ENCODE assay signal across 18 cellular contexts in genomic region chr4:94399721-94400120, GRCh38. TPM values are rescaled to one million over a fixed set of nuclear protein-coding genes. Genes with fewer than 3 reads are reported as not detected.
DNase-seq lines count a peak whose midpoint lies in the region; ATAC-seq lines count a peak whose summit lies in the region.
"Had no signal": no experiment of that assay in that cellular context is flagged by ENCODE, and none has a peak within 500 bp of the region (broad histone marks: within the 10 kb centered on the region; RNA-seq: fewer than 3 reads in every experiment).

No MANE protein-coding gene starts in this region.

- no peak overlapping the region for H3K9ac ChIP-seq in GM23248

- WGBS in GM23248 (ENCODE audit: low coverage in 1 of 2, low lambda C conversion rate in 2 of 2, missing lambda C conversion rate in 2 of 2), 2 experiments = 52 to 54% methylated on average over 1 of the region's 1 CpG

- no peak overlapping the region for H3K4me2 ChIP-seq in GM23248 (ENCODE audit: unreplicated experiment)
- H3K4me2 ChIP-seq: A549, GM23338 had no signal

- no peaks in the 10 kb centered on the region for H3K36me3 ChIP-seq in GM23248 (ENCODE audit: low read depth)
- H3K36me3 ChIP-seq: BE2C had no signal

- H3K27me3 ChIP-seq in GM23248 (replicated peaks; ENCODE audit: insufficient read depth) = no peaks in the 10 kb centered on the region
- H3K27me3 ChIP-seq: BE2C had no signal

- intact Hi-C loops in left ventricle myocardium superior (cut with micrococcal nuclease) = no loop called here

- no peak overlapping the region for H3K4me3 ChIP-seq in GM23248
- H3K4me3 ChIP-seq: A549, GM23338 had no signal

- H3F3A ChIP-seq in GM23248 (ENCODE audit: insufficient read depth) = no peaks in the 10 kb centered on the region

- H2AFZ ChIP-seq in GM23248 = no peak overlapping the region
- H2AFZ ChIP-seq: GM23338 had no signal

- no peak overlapping the region for H3K27ac ChIP-seq in GM23248
- H3K27ac ChIP-seq: A549, C4-2B had no signal

- no peaks in the 10 kb centered on the region for H4K20me1 ChIP-seq in GM23248 (ENCODE audit: insufficient read depth)

- in situ Hi-C loops in GM23248 (cut with MboI) = loop anchor here (25.0 kb wide), 2 partner anchors 587 to 713 kb away; no protein-coding TSS in a partner anchor

- ATAC-seq in left ventricle myocardium superior (peak; percentile 67), GM21515 (IDR thresholded peaks at IDR 0.05; ENCODE audit: unreplicated experiment) (no peak), GM21526 (IDR thresholded peaks at IDR 0.05; ENCODE audit: low FRiP score, unreplicated experiment) (no peak)
- ATAC-seq: A549, GM23338 had no signal

- H3K79me2 ChIP-seq in GM23248 (ENCODE audit: insufficient read depth) = no peaks in the 10 kb centered on the region

- DNase-seq in DMS 273 (lab: John Stamatoyannopoulos, UW; ENCODE audit: unreplicated experiment) (peak; percentile 71), DMS 273 treated with DMSO at 0.1 percent for 48 hours (lab: John Stamatoyannopoulos, UW) (peak; percentile 44), NCI-H82 treated with DMSO at 0.1 percent for 48 hours (lab: John Stamatoyannopoulos, UW; ENCODE audit: unreplicated experiment) (peak; percentile 73), left ventricle myocardium superior (no peak), GM23248 (no peak)
- DNase-seq: BE2C; CD4-positive, alpha-beta memory T cell; DND-41; GDM1; H7; IMR-90 had no signal

- no peaks in the 10 kb centered on the region for H3K9me3 ChIP-seq in GM23248 (ENCODE audit: low read depth)
- H3K9me3 ChIP-seq: A549, BE2C had no signal

- no peaks in the 10 kb centered on the region for H3K9me2 ChIP-seq in GM23248 (ENCODE audit: insufficient read depth)

- H3K4me1 ChIP-seq in GM23248 (ENCODE audit: insufficient read depth) = no peaks in the 10 kb centered on the region
- H3K4me1 ChIP-seq: A549, BE2C had no signal

RNA-seq across cellular contexts. Expression of gene PDLIM5, which starts 52.0 kb away (rescaled TPM):
- 1,169 TPM for total RNA-seq in left ventricle myocardium superior
- 115 and 185 TPM in 2 replicates for total RNA-seq in GM23248 (2014; rRNA removed; shearing (Covaris generic))
- 147 and 149 TPM in 2 replicates for polyA plus RNA-seq in GM23248 (2016; fragmentation: Nextera tagmentation; extraction: Ambion mirVana)

RNA-seq across cellular contexts. Expression of gene HPGDS, which starts 57.1 kb away (rescaled TPM):
- 3.5 TPM for total RNA-seq in left ventricle myocardium superior
- not detected in 2 replicates for total RNA-seq in GM23248 (2014; rRNA removed; shearing (Covaris generic))
- not detected in 2 replicates for polyA plus RNA-seq in GM23248 (2016; fragmentation: Nextera tagmentation; extraction: Ambion mirVana)
- total RNA-seq: GM23338, HT-29, IMR-90 had no signal
- polyA plus RNA-seq: A549; AG04450; CD4-positive, alpha-beta memory T cell; GM23338; IMR-90 had no signal

Comparison
In these comparisons a context has a peak if more than half of its experiments do, and no peak if none do; other contexts are left out.
1. DNase-seq: peak in DMS 273 (single experiment), DMS 273 treated with DMSO at 0.1 percent for 48 hours (single experiment) and NCI-H82 treated with DMSO at 0.1 percent for 48 hours (single experiment); none in left ventricle myocardium superior (single experiment) and GM23248 (single experiment).